Comparison of ENCODE assay signal across 19 cellular contexts in the genomic region with DNA sequence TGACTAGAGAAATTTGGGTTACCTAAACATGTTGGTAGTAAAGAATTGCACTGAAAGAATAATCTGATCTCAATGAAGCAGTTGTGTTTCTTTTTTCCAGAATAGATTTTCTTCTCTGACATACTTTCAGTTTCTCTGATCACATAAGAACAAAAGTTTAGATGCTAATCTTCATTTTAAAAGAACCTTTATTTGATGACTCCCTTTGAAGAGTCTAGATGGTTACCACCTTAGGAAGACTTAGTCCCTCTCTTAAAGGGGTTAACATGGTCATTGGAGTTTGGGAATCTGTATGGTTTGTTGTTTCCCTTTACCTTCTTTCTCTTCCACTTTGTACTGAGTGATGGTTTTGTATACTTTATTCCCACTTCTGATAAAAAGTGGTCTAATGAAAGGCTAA. TPM values are rescaled to one million over a fixed set of nuclear protein-coding genes. Genes with fewer than 3 reads are reported as not detected.
A peak's percentile ranks its signal among the peaks of the same experiment; 100 is the strongest.
DNase-seq lines count a peak whose midpoint lies in the region; ATAC-seq and TF ChIP-seq lines count a peak whose summit lies in the region.
"Had no signal": no experiment of that assay in that cellular context is flagged by ENCODE, and none has a peak within 500 bp of the region (broad histone marks: within the 10 kb centered on the region; RNA-seq: fewer than 3 reads in every experiment).

No MANE protein-coding gene starts in this region.

- no peak overlapping the region for H3K27ac ChIP-seq in DND-41 (ENCODE audit: low read length)
- peak overlapping the region; percentile 24 for H3K27ac ChIP-seq in naive thymus-derived CD4-positive, alpha-beta T cell (ENCODE audit: low read depth, low read length)
- H3K27ac ChIP-seq: upper lobe of left lung had no signal

- peak overlapping the region; percentile 10 for H3K4me3 Mint-ChIP-seq in activated CD4-positive, alpha-beta T cell treated with anti-CD3 and anti-CD28 coated beads, Interleukin-2, amount 10 ng/mL, durations not matched to agents 24 days and 14 days
- peak overlapping the region; percentile 30 for H3K4me3 Mint-ChIP-seq in activated T-helper 1 cell treated with anti-CD3 and anti-CD28 coated beads, Interleukin-12 subunit alpha, Interleukin-12 subunit beta, Interleukin-2, Interleukin-4 antibody, amounts not matched to agents 30 ng/mL and 10 ng/mL and 1 ng/mL, durations not matched to agents 14 hours and 24 hours and 36 hours
- peak overlapping the region in 6 of 10 donors; percentile 37 to 57 (median 42) for H3K4me3 Mint-ChIP-seq in naive thymus-derived CD4-positive, alpha-beta T cell

- ATAC-seq in DND-41 (ENCODE audit: insufficient read depth, low read depth) = peak; percentile 82
- ATAC-seq in naive thymus-derived CD4-positive, alpha-beta T cell = no peak
- no peak for ATAC-seq in HG02973 (IDR thresholded peaks at IDR 0.05; ENCODE audit: unreplicated experiment)
- ATAC-seq: right cardiac atrium had no signal

- H3K36me3 Mint-ChIP-seq in activated CD4-positive, alpha-beta T cell treated with anti-CD3 and anti-CD28 coated beads, Interleukin-2, amount 10 ng/mL, durations not matched to agents 24 days and 14 days (ENCODE audit: low read depth) = peaks cover 22% of the 10 kb centered on the region
- peaks cover 7% of the 10 kb centered on the region for H3K36me3 Mint-ChIP-seq in activated T-helper 1 cell treated with anti-CD3 and anti-CD28 coated beads, Interleukin-12 subunit alpha, Interleukin-12 subunit beta, Interleukin-2, Interleukin-4 antibody, amounts not matched to agents 30 ng/mL and 10 ng/mL and 1 ng/mL, durations not matched to agents 14 hours and 24 hours and 36 hours (ENCODE audit: low read depth)
- H3K36me3 Mint-ChIP-seq in naive thymus-derived CD4-positive, alpha-beta T cell = peaks cover 0 to 20% (median 15%) of the 10 kb centered on the region in 5 donors

- H3K4me1 Mint-ChIP-seq in activated CD4-positive, alpha-beta T cell treated with anti-CD3 and anti-CD28 coated beads, Interleukin-2, amount 10 ng/mL, durations not matched to agents 24 days and 14 days = peaks cover 19% of the 10 kb centered on the region
- peaks cover 14% of the 10 kb centered on the region for H3K4me1 Mint-ChIP-seq in activated T-helper 1 cell treated with anti-CD3 and anti-CD28 coated beads, Interleukin-12 subunit alpha, Interleukin-12 subunit beta, Interleukin-2, Interleukin-4 antibody, amounts not matched to agents 30 ng/mL and 10 ng/mL and 1 ng/mL, durations not matched to agents 14 hours and 24 hours and 36 hours (ENCODE audit: low read depth)
- H3K4me1 Mint-ChIP-seq in naive thymus-derived CD4-positive, alpha-beta T cell = peaks cover 14 to 46% (median 41%) of the 10 kb centered on the region in 7 donors

- no peak overlapping the region for H3K27ac Mint-ChIP-seq in activated CD4-positive, alpha-beta T cell treated with anti-CD3 and anti-CD28 coated beads, Interleukin-2, amount 10 ng/mL, durations not matched to agents 24 days and 14 days
- H3K27ac Mint-ChIP-seq in activated T-helper 1 cell treated with anti-CD3 and anti-CD28 coated beads, Interleukin-12 subunit alpha, Interleukin-12 subunit beta, Interleukin-2, Interleukin-4 antibody, amounts not matched to agents 30 ng/mL and 10 ng/mL and 1 ng/mL, durations not matched to agents 14 hours and 24 hours and 36 hours = no peak overlapping the region
- peak overlapping the region in 8 of 9 donors; percentile 10 to 82 (median 60) for H3K27ac Mint-ChIP-seq in naive thymus-derived CD4-positive, alpha-beta T cell

- peaks cover 6% of the 10 kb centered on the region; the same call in 1 of the 2 replicates for H3K36me3 ChIP-seq in DND-41 (ENCODE audit: insufficient read depth, low read length)
- no peaks in the 10 kb centered on the region for H3K36me3 ChIP-seq in naive thymus-derived CD4-positive, alpha-beta T cell (ENCODE audit: control insufficient read depth in 2 of 3, insufficient read depth in 3 of 3, low read length in 3 of 3)

- no peaks in the 10 kb centered on the region for H3K79me2 ChIP-seq in DND-41 (ENCODE audit: insufficient read depth, low read length)

- no peaks in the 10 kb centered on the region for H3K27me3 ChIP-seq in DND-41 (ENCODE audit: insufficient read depth, low read length, poor library complexity)
- no peaks in the 10 kb centered on the region for H3K27me3 ChIP-seq in naive thymus-derived CD4-positive, alpha-beta T cell (ENCODE audit: control insufficient read depth in 2 of 2, insufficient read depth in 2 of 2, low read length in 2 of 2)
- H3K27me3 ChIP-seq: upper lobe of left lung had no signal

- H3K27me3 Mint-ChIP-seq in activated CD4-positive, alpha-beta T cell treated with anti-CD3 and anti-CD28 coated beads, Interleukin-2, amount 10 ng/mL, durations not matched to agents 24 days and 14 days = no peaks in the 10 kb centered on the region
- no peaks in the 10 kb centered on the region for H3K27me3 Mint-ChIP-seq in activated T-helper 1 cell treated with anti-CD3 and anti-CD28 coated beads, Interleukin-12 subunit alpha, Interleukin-12 subunit beta, Interleukin-2, Interleukin-4 antibody, amounts not matched to agents 30 ng/mL and 10 ng/mL and 1 ng/mL, durations not matched to agents 14 hours and 24 hours and 36 hours (ENCODE audit: insufficient read depth)
- no peaks in the 10 kb centered on the region for H3K27me3 Mint-ChIP-seq in naive thymus-derived CD4-positive, alpha-beta T cell

- H3K9ac ChIP-seq in DND-41 (ENCODE audit: low read depth, low read length) = no peak overlapping the region

- no peaks in the 10 kb centered on the region for H3K9me3 ChIP-seq in DND-41 (ENCODE audit: insufficient read depth, low read length, severe bottlenecking)
- no peaks in the 10 kb centered on the region for H3K9me3 ChIP-seq in naive thymus-derived CD4-positive, alpha-beta T cell (ENCODE audit: control insufficient read depth in 2 of 3, low read length in 3 of 3)
- H3K9me3 ChIP-seq: Caco-2, upper lobe of left lung had no signal

- H2AFZ ChIP-seq in DND-41 (ENCODE audit: low read depth, low read length) = no peak overlapping the region

- TF ChIP-seq CTCF in DND-41 (IDR thresholded peaks at IDR 0.05; ENCODE audit: borderline replicate concordance, extremely low read depth, low read length, poor library complexity, severe bottlenecking) = no peak

- no peaks in the 10 kb centered on the region for H3K4me1 ChIP-seq in DND-41 (ENCODE audit: insufficient read depth, low read length)
- H3K4me1 ChIP-seq in naive thymus-derived CD4-positive, alpha-beta T cell (ENCODE audit: control insufficient read depth in 2 of 2, insufficient read depth in 2 of 2, low read length in 2 of 2) = peaks cover 0 to 7% of the 10 kb centered on the region in 2 donors
- H3K4me1 ChIP-seq: upper lobe of left lung had no signal

- POLR2A ChIA-PET in naive thymus-derived CD4-positive, alpha-beta T cell (lab: Charles Lee) = interaction anchor here (0.6 kb wide), 1 partner anchor 119 kb away, joined by 3 read pairs; no protein-coding TSS in a partner anchor

- CTCF ChIA-PET in naive thymus-derived CD4-positive, alpha-beta T cell (lab: Charles Lee) = no interaction called here

- DNase-seq in activated CD4-positive, alpha-beta T cell treated with anti-CD3 and anti-CD28 coated beads, Interleukin-2, amount 10 ng/mL, durations not matched to agents 24 days and 14 days = no peak
- DNase-seq in activated CD4-positive, alpha-beta T cell treated with anti-CD3 and anti-CD28 coated beads, Interleukin-2, amount 50 U/mL, for 48 hours = no peak
- no peak for DNase-seq in DND-41
- no peak for DNase-seq in activated T-helper 1 cell treated with anti-CD3 and anti-CD28 coated beads, Interleukin-12 subunit alpha, Interleukin-12 subunit beta, Interleukin-2, Interleukin-4 antibody, amounts not matched to agents 30 ng/mL and 10 ng/mL and 1 ng/mL, durations not matched to agents 14 hours and 24 hours and 36 hours (ENCODE audit: low spot score)
- DNase-seq in naive thymus-derived CD4-positive, alpha-beta T cell = peak in 4 of 9 donors; percentile 2 to 29 (median 16)
- no peak for DNase-seq in D341Med (ENCODE audit: low spot score)
- DNase-seq in SK-N-DZ (ENCODE audit: low spot score) = no peak
- DNase-seq: activated CD4-positive, alpha-beta T cell treated with anti-CD3 and anti-CD28 coated beads, Interleukin-2, amount 50 U/mL, for 4 hours; Caco-2; cortex of kidney; KG1; kidney glomerular epithelial cell; NCI-H1694 treated with DMSO at 0.1 percent for 48 hours; NCI-H226; right cardiac atrium; SHP77 treated with DMSO at 0.1 percent for 48 hours; stimulated activated CD4-positive, alpha-beta T cell treated with anti-CD3 and anti-CD28 coated beads, Interleukin-12 subunit alpha, Interleukin-12 subunit beta, amount 100 ng/mL, for 4 hours; upper lobe of left lung had no signal

- H3K9me3 Mint-ChIP-seq in activated CD4-positive, alpha-beta T cell treated with anti-CD3 and anti-CD28 coated beads, Interleukin-2, amount 10 ng/mL, durations not matched to agents 24 days and 14 days = no peaks in the 10 kb centered on the region
- H3K9me3 Mint-ChIP-seq in activated T-helper 1 cell treated with anti-CD3 and anti-CD28 coated beads, Interleukin-12 subunit alpha, Interleukin-12 subunit beta, Interleukin-2, Interleukin-4 antibody, amounts not matched to agents 30 ng/mL and 10 ng/mL and 1 ng/mL, durations not matched to agents 14 hours and 24 hours and 36 hours = no peaks in the 10 kb centered on the region
- no peaks in the 10 kb centered on the region for H3K9me3 Mint-ChIP-seq in naive thymus-derived CD4-positive, alpha-beta T cell

- H3K4me3 ChIP-seq in DND-41 (ENCODE audit: low read depth in 1 of 2, low read length in 2 of 2) = no peak overlapping the region
- H3K4me3 ChIP-seq in naive thymus-derived CD4-positive, alpha-beta T cell (ENCODE audit: low read length) = no peak overlapping the region
- H3K4me3 ChIP-seq: upper lobe of left lung had no signal

- intact Hi-C loops in activated CD4-positive, alpha-beta T cell treated with anti-CD3 and anti-CD28 coated beads, Interleukin-2, amount 10 ng/mL, durations not matched to agents 24 days and 14 days (cut with micrococcal nuclease) = no loop called here
- intact Hi-C loops in activated T-helper 1 cell treated with anti-CD3 and anti-CD28 coated beads, Interleukin-12 subunit alpha, Interleukin-12 subunit beta, Interleukin-2, Interleukin-4 antibody, amounts not matched to agents 30 ng/mL and 10 ng/mL and 1 ng/mL, durations not matched to agents 14 hours and 24 hours and 36 hours (cut with micrococcal nuclease) = loop anchor here (10.0 kb wide), 1 partner anchor 579 kb away; no protein-coding TSS in a partner anchor
- intact Hi-C loops in naive thymus-derived CD4-positive, alpha-beta T cell (cut with micrococcal nuclease) = loop anchor here (1.0 to 2.0 kb wide), 3 partner anchors 58 to 274 kb away; no protein-coding TSS in a partner anchor

- no peaks in the 10 kb centered on the region for H4K20me1 ChIP-seq in DND-41 (ENCODE audit: insufficient read depth, low read length)

- H3K4me2 ChIP-seq in DND-41 (ENCODE audit: insufficient read depth, low read length) = no peak overlapping the region

RNA-seq across cellular contexts. Expression of gene MON2, which starts 58.7 kb away (rescaled TPM):
- total RNA-seq in activated CD4-positive, alpha-beta T cell treated with anti-CD3 and anti-CD28 coated beads, Interleukin-2, amount 10 ng/mL, durations not matched to agents 24 days and 14 days = 32.8 and 36.4 TPM in 2 replicates
- 33.1 and 40.8 TPM in 2 replicates for total RNA-seq in activated T-helper 1 cell treated with anti-CD3 and anti-CD28 coated beads, Interleukin-12 subunit alpha, Interleukin-12 subunit beta, Interleukin-2, Interleukin-4 antibody, amounts not matched to agents 30 ng/mL and 10 ng/mL and 1 ng/mL, durations not matched to agents 14 hours and 24 hours and 36 hours
- total RNA-seq in naive thymus-derived CD4-positive, alpha-beta T cell = 10 to 100 TPM; 50.0 to 96.3 (median 76.0) TPM
- polyA plus RNA-seq in naive thymus-derived CD4-positive, alpha-beta T cell = 10 to 100 TPM; 18.2 to 18.7 TPM
- 5.8 and 8.9 TPM in 2 replicates for polyA plus RNA-seq in SK-N-DZ (2014; cell fraction: cytosol; rRNA removed)
- 36.7 and 40.4 TPM in 2 replicates for polyA plus RNA-seq in SK-N-DZ (2014; cell fraction: nucleus; rRNA removed)

Comparison
In these comparisons a context has a peak if more than half of its experiments do, and no peak if none do; other contexts are left out.
1. H3K27ac Mint-ChIP-seq: peak in naive thymus-derived CD4-positive, alpha-beta T cell (8 of 9); none in activated CD4-positive, alpha-beta T cell treated with anti-CD3 and anti-CD28 coated beads, Interleukin-2, amount 10 ng/mL, durations not matched to agents 24 days and 14 days (single experiment) and activated T-helper 1 cell treated with anti-CD3 and anti-CD28 coated beads, Interleukin-12 subunit alpha, Interleukin-12 subunit beta, Interleukin-2, Interleukin-4 antibody, amounts not matched to agents 30 ng/mL and 10 ng/mL and 1 ng/mL, durations not matched to agents 14 hours and 24 hours and 36 hours (single experiment).
2. Peak in every context shown above with its lines, with median percentiles within 50 percentile points of each other: H3K4me3 Mint-ChIP-seq.